ENCODE assay signal across 18 cellular contexts in the genomic region with DNA sequence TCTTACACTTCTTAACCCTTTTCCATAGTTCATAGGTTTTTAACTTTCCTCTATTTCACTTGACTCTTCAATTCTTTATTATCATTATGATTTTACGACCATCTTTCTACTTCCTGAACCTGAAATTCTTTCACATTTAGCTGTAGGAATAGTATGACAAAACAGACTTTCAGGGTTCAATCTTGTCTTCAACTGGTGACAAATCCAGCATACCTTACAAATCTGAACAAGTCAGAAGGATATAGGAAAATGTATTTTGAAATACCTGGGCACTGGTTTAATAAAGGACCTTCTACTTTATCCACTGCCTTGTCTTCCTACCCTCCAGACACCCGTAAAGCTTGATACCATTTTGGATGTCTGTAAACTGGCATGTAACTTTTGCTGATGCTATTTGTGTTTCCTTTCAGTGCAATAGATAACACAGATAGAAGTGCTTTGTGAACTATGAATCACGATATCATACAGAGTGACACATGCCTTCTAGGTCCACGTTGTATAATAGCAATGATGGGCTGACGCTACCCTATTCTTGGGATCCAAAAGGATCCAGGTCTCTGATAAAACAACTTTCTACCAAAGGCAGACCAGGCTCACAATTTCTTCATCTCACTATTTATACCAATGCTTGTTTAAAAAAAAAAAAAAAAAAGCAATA.
"Had no signal": no experiment of that assay in that cellular context is flagged by ENCODE, and none has a peak within 500 bp of the region (broad histone marks: within the 10 kb centered on the region; RNA-seq: fewer than 3 reads in every experiment).

No MANE protein-coding gene starts in this region.

- H3K27me3 Mint-ChIP-seq: activated CD8-positive, alpha-beta T cell treated with anti-CD3 and anti-CD28 coated beads for 36 hours had no signal

- ATAC-seq: activated CD4-positive, CD25-positive, alpha-beta regulatory T cell treated with anti-CD3 and anti-CD28 coated beads, Interleukin-2, amount 50 U/mL, for 24 hours; activated CD8-positive, alpha-beta T cell treated with anti-CD3 and anti-CD28 coated beads for 36 hours; activated naive CD4-positive, alpha-beta T cell treated with anti-CD3 and anti-CD28 coated beads, Interleukin-2, amount 50 U/mL, for 72 hours; activated T-cell treated with anti-CD3 and anti-CD28 coated beads, Interleukin-2, amount 50 U/mL, for 72 hours had no signal

- H3K4me3 Mint-ChIP-seq: activated CD8-positive, alpha-beta T cell treated with anti-CD3 and anti-CD28 coated beads for 36 hours; activated T-cell treated with anti-CD3 and anti-CD28 coated beads, Interleukin-2, amount 50 U/mL, for 72 hours; T-helper 1 cell treated with Interleukin-12 subunit alpha and Interleukin-12 subunit beta and Interleukin-4 antibody, amounts not matched to agents 30 μg/mL and 1 μg/mL, for 36 hours had no signal

- H3K9me3 Mint-ChIP-seq: activated CD8-positive, alpha-beta T cell treated with anti-CD3 and anti-CD28 coated beads for 36 hours; activated naive CD4-positive, alpha-beta T cell treated with anti-CD3 and anti-CD28 coated beads, Interleukin-2, amount 50 U/mL, for 72 hours; activated T-cell treated with anti-CD3 and anti-CD28 coated beads, Interleukin-2, amount 50 U/mL, for 72 hours; T-helper 1 cell treated with Interleukin-12 subunit alpha and Interleukin-12 subunit beta and Interleukin-4 antibody, amounts not matched to agents 30 μg/mL and 1 μg/mL, for 36 hours had no signal

- DNase-seq: activated CD4-positive, alpha-beta T cell treated with anti-CD3 and anti-CD28 coated beads for 4 hours; activated CD8-positive, alpha-beta memory T cell treated with anti-CD3 and anti-CD28 coated beads, Interleukin-2, amount 50 U/mL, for 4 hours; activated CD8-positive, alpha-beta T cell treated with anti-CD3 and anti-CD28 coated beads for 36 hours; activated T-cell treated with anti-CD3 and anti-CD28 coated beads, Interleukin-2, amount 50 U/mL, for 72 hours; brain microvascular endothelial cell; Karpas-422; MM.1S; NCI-H1105; NCI-H1436 treated with DMSO at 0.1 percent for 48 hours; NCI-H187; NCI-H2081; NCI-H446; NCI-H524; PC-9; SHP77 treated with DMSO at 0.1 percent for 48 hours had no signal

- H3K4me3 ChIP-seq: PC-9 had no signal

- H3K27ac Mint-ChIP-seq: activated CD8-positive, alpha-beta T cell treated with anti-CD3 and anti-CD28 coated beads for 36 hours; activated T-cell treated with anti-CD3 and anti-CD28 coated beads, Interleukin-2, amount 50 U/mL, for 72 hours; T-helper 1 cell treated with Interleukin-12 subunit alpha and Interleukin-12 subunit beta and Interleukin-4 antibody, amounts not matched to agents 30 μg/mL and 1 μg/mL, for 36 hours had no signal
